1 cellular context compared by ENCODE assay signal in genomic region chr12:57781801-57782200, GRCh38.
TF ChIP-seq lines count a peak whose summit lies in the region.

No MANE protein-coding gene starts in this region.

TF ChIP-seq in GM12878, 131 proteins besides CTCF, POLR2A, EP300 and RAD21:
- no peak for TF ChIP-seq KDM1A (IDR thresholded peaks at IDR 0.05; ENCODE audit: borderline replicate concordance)
- TF ChIP-seq NBN (IDR thresholded peaks at IDR 0.05) = no peak
- TF ChIP-seq KAT2A (conservative IDR thresholded peaks at IDR 0.05; ENCODE audit: control insufficient read depth, low read depth, low read length) = no peak
- no peak for TF ChIP-seq CREM (IDR thresholded peaks at IDR 0.05; ENCODE audit: low read depth)
- no peak for TF ChIP-seq RUNX3 (IDR thresholded peaks at IDR 0.05; ENCODE audit: low read length)
- no peak for TF ChIP-seq CHD4 (IDR thresholded peaks at IDR 0.05)
- no peak for TF ChIP-seq RFX5 (IDR thresholded peaks at IDR 0.05; ENCODE audit: low read depth, low read length)
